Comparison of ENCODE assay signal across 10 cellular contexts in genomic region chr7:151271699-151272355, GRCh38. TPM values are rescaled to one million over a fixed set of nuclear protein-coding genes. Genes with fewer than 3 reads are reported as not detected.
A peak's percentile ranks its signal among the peaks of the same experiment; 100 is the strongest.
DNase-seq lines count a peak whose midpoint lies in the region; ATAC-seq and TF ChIP-seq lines count a peak whose summit lies in the region.
"Had no signal": no experiment of that assay in that cellular context is flagged by ENCODE, and none has a peak within 500 bp of the region (broad histone marks: within the 10 kb centered on the region; RNA-seq: fewer than 3 reads in every experiment).

No MANE protein-coding gene starts in this region.

- WGBS in esophagus squamous epithelium, 2 donors, result 36 to 40% methylated on average over 7 of the region's 7 CpGs

- H3K4me1 ChIP-seq in left ventricle myocardium inferior (peaks cover 15% of the 10 kb centered on the region), breast epithelium (peaks cover 16 to 31% of the 10 kb centered on the region in 2 donors), vagina (peaks cover 31% of the 10 kb centered on the region), esophagus squamous epithelium (peaks cover 16 to 56% (median 19%) of the 10 kb centered on the region in 3 donors)

- no peaks in the 10 kb centered on the region for H3K36me3 ChIP-seq in left ventricle myocardium inferior
- no peaks in the 10 kb centered on the region for H3K36me3 ChIP-seq in breast epithelium
- H3K36me3 ChIP-seq in vagina, result no peaks in the 10 kb centered on the region
- H3K36me3 ChIP-seq in esophagus squamous epithelium, result no peaks in the 10 kb centered on the region

- H3K27ac ChIP-seq in left ventricle myocardium inferior (replicated peaks) (no peak overlapping the region), breast epithelium (peak overlapping the region; percentile 73 to 89), vagina (peak overlapping the region; percentile 36), esophagus squamous epithelium (peak overlapping the region in 2 of 4 donors; percentile 54 to 68)

- TF ChIP-seq CTCF in left ventricle myocardium inferior (IDR thresholded peaks at IDR 0.05; ENCODE audit: borderline replicate concordance) (no peak), breast epithelium (IDR thresholded peaks at IDR 0.05) (no peak), vagina (IDR thresholded peaks at IDR 0.05) (peak in 1 of 3 experiments; percentile 18), esophagus squamous epithelium (IDR thresholded peaks at IDR 0.05) (no peak)

- peak; percentile 76 for ATAC-seq in Right ventricle myocardium inferior

- intact Hi-C loops in Right ventricle myocardium inferior (cut with DNase I), result no loop called here
- intact Hi-C loops in left ventricle myocardium inferior (cut with micrococcal nuclease), result no loop called here
- intact Hi-C loops in breast epithelium (cut with DNase I; ENCODE audit: low total_unique reads), result no loop called here
- intact Hi-C loops in vagina (cut with DNase I), result no loop called here
- intact Hi-C loops in esophagus squamous epithelium (cut with DNase I), result no loop called here

- DNase-seq in Right ventricle myocardium inferior (ENCODE audit: missing footprints) (peak; percentile 63), left ventricle myocardium inferior (no peak), breast epithelium (ENCODE audit: low spot score in 2 of 2) (peak in 1 of 2 donors; percentile 85), midbrain (lab: John Stamatoyannopoulos, UW) (peak; percentile 27), vagina (ENCODE audit: extremely low spot score in 2 of 2) (peak in 1 of 2 donors; percentile 93), esophagus squamous epithelium (lab: John Stamatoyannopoulos, UW) (no peak), SW480 (ENCODE audit: low spot score) (no peak), HCEC 1CT (no peak)
- DNase-seq: NCI-H446 had no signal

- H3K9me3 ChIP-seq in left ventricle myocardium inferior (replicated peaks), result no peaks in the 10 kb centered on the region
- no peaks in the 10 kb centered on the region for H3K9me3 ChIP-seq in breast epithelium
- no peaks in the 10 kb centered on the region for H3K9me3 ChIP-seq in vagina
- no peaks in the 10 kb centered on the region for H3K9me3 ChIP-seq in esophagus squamous epithelium

- no peak for TF ChIP-seq POLR2A in breast epithelium (IDR thresholded peaks at IDR 0.05)
- no peak for TF ChIP-seq POLR2A in vagina (IDR thresholded peaks at IDR 0.05)
- TF ChIP-seq POLR2A in esophagus squamous epithelium (IDR thresholded peaks at IDR 0.05), result no peak

- H3K27me3 ChIP-seq in left ventricle myocardium inferior (ENCODE audit: low read depth) (peaks cover 8% of the 10 kb centered on the region), breast epithelium (no peaks in the 10 kb centered on the region), vagina (no peaks in the 10 kb centered on the region), esophagus squamous epithelium (peaks cover 0 to 11% (median 0%) of the 10 kb centered on the region in 4 donors)

- no peak overlapping the region for H3K4me3 ChIP-seq in left ventricle myocardium inferior
- H3K4me3 ChIP-seq in breast epithelium, result peak overlapping the region in 1 of 3 donors; percentile 22
- no peak overlapping the region for H3K4me3 ChIP-seq in vagina
- no peak overlapping the region for H3K4me3 ChIP-seq in esophagus squamous epithelium

RNA-seq across cellular contexts. Expression of gene SMARCD3, which starts 23.3 kb away (rescaled TPM):
- 110 TPM for total RNA-seq in Right ventricle myocardium inferior
- total RNA-seq in left ventricle myocardium inferior, result 104 TPM
- 10 to 100 TPM; 21.3 to 69.5 (median 43.5) TPM for total RNA-seq in breast epithelium
- total RNA-seq in vagina, result 39.8 TPM
- 10 to 100 TPM in 1 of 4 donors, 1 to 10 TPM in 3; 2.5 to 11.6 (median 6.3) TPM for total RNA-seq in esophagus squamous epithelium
- total RNA-seq: B cell had no signal

RNA-seq across cellular contexts. Expression of gene CHPF2, which starts 39.5 kb away (rescaled TPM):
- total RNA-seq in Right ventricle myocardium inferior (11.6 TPM), left ventricle myocardium inferior (17.3 TPM), breast epithelium (10 to 100 TPM; 24.5 to 40.6 (median 38.3) TPM), vagina (28.0 TPM), esophagus squamous epithelium (10 to 100 TPM; 21.8 to 23.5 (median 22.3) TPM)

RNA-seq across cellular contexts. Expression of gene ABCF2, which starts 44.8 kb away (rescaled TPM):
- total RNA-seq in Right ventricle myocardium inferior (24.5 TPM), left ventricle myocardium inferior (30.5 TPM), breast epithelium (10 to 100 TPM; 35.6 to 58.7 (median 42.2) TPM), vagina (25.3 TPM), esophagus squamous epithelium (10 to 100 TPM; 27.0 to 44.7 (median 40.5) TPM)

Comparison
In these comparisons a context has a peak if more than half of its experiments do, and no peak if none do; other contexts are left out.
1. DNase-seq: peak in Right ventricle myocardium inferior (single experiment) and midbrain (single experiment); none in left ventricle myocardium inferior (single experiment), esophagus squamous epithelium (single experiment), SW480 (single experiment) and HCEC 1CT (single experiment).